13 cellular contexts compared by ENCODE assay signal in the genomic region with DNA sequence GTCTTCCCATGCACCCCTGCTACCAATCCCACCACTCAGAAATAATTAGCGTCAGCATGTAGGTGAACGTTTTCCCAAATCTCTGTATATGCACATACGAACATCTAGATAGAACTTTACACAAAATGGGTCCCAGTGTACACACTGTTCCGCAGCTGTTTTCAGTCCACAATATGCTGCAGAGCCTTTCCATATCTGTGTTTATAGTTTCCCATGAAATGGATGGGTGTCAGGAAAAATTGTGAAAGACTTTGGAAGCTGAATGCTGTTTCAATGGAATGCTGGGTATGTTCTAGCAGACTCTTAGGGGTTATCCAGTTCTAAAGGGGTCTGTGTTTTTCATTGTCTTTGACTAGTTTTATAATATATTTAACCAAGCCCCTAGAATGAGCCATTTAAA. TPM values are rescaled to one million over a fixed set of nuclear protein-coding genes. Genes with fewer than 3 reads are reported as not detected.
A peak's percentile ranks its signal among the peaks of the same experiment; 100 is the strongest.
DNase-seq lines count a peak whose midpoint lies in the region; ATAC-seq and TF ChIP-seq lines count a peak whose summit lies in the region.
"Had no signal": no experiment of that assay in that cellular context is flagged by ENCODE, and none has a peak within 500 bp of the region (broad histone marks: within the 10 kb centered on the region; RNA-seq: fewer than 3 reads in every experiment).

No MANE protein-coding gene starts in this region.

- peaks cover 5% of the 10 kb centered on the region; the same call in 1 of the 2 replicates for H3K36me3 ChIP-seq in IMR-90 (ENCODE audit: control insufficient read depth, insufficient read depth, low read length)
- no peaks in the 10 kb centered on the region for H3K36me3 ChIP-seq in fibroblast of lung (ENCODE audit: control insufficient read depth, insufficient read depth, low read length)
- H3K36me3 ChIP-seq in lower lobe of right lung: no peaks in the 10 kb centered on the region
- no peaks in the 10 kb centered on the region for H3K36me3 ChIP-seq in thoracic aorta

- peak overlapping the region; percentile 47; the same call in 1 of the 3 replicates for H2BK15ac ChIP-seq in IMR-90 (ENCODE audit: low read depth, low read length)

- no peak for TF ChIP-seq RAD21 in IMR-90 (IDR thresholded peaks at IDR 0.05; ENCODE audit: low read length)

- WGBS in IMR-90 (ENCODE audit: extremely low coverage in 2 of 2, insufficient read length in 1 of 2), 2 experiments: 0% methylated on average over 1 of the region's 4 CpGs; no CpG with 5 or more reads in 1 of the 2 experiments

- H3K27ac ChIP-seq in IMR-90 (ENCODE audit: insufficient read depth, low read length) (peak overlapping the region; percentile 94), fibroblast of lung (ENCODE audit: insufficient read depth, low read length) (peak overlapping the region; percentile 70), lower lobe of right lung (peak overlapping the region; percentile 70), thoracic aorta (peak overlapping the region; percentile 81 to 86)

- peaks cover 45% of the 10 kb centered on the region for H3K9me1 ChIP-seq in IMR-90 (ENCODE audit: insufficient read depth, low read length)

- peak overlapping the region; percentile 59 for H4K91ac ChIP-seq in IMR-90 (ENCODE audit: insufficient read depth, low read depth, low read length)

- H2BK5ac ChIP-seq in IMR-90 (ENCODE audit: low read depth, low read length, poor library complexity, severe bottlenecking): peak overlapping the region; percentile 85

- no peak overlapping the region for H2AK9ac ChIP-seq in IMR-90 (replicated peaks; ENCODE audit: low read depth, low read length, poor library complexity)

- peaks cover 69% of the 10 kb centered on the region for H3K79me2 ChIP-seq in fibroblast of lung (ENCODE audit: control insufficient read depth, insufficient read depth, low read length)

- peak overlapping the region; percentile 88 for H3K4ac ChIP-seq in IMR-90 (ENCODE audit: low read depth, low read length)

- ATAC-seq in IMR-90 (ENCODE audit: low read depth) (peak; percentile 50), lower lobe of right lung (no peak), thoracic aorta (ENCODE audit: insufficient number of reproducible peaks, low FRiP score, low read depth) (no peak), GM18520 (IDR thresholded peaks at IDR 0.05; ENCODE audit: unreplicated experiment) (no peak)
- ATAC-seq: T-cell had no signal

- H3K9ac ChIP-seq in IMR-90 (ENCODE audit: low read depth, low read length) (peak overlapping the region; percentile 73), fibroblast of lung (ENCODE audit: insufficient read depth, low read length) (peak overlapping the region; percentile 36)

- peak overlapping the region; percentile 81 for H2BK20ac ChIP-seq in IMR-90 (ENCODE audit: low read depth, low read length)

- H4K8ac ChIP-seq in IMR-90 (ENCODE audit: low read depth in 2 of 2, low read length in 2 of 2): peak overlapping the region in 1 of 2 experiments; percentile 89; a peak in 3 of 4 replicates

- H4K5ac ChIP-seq in IMR-90 (ENCODE audit: low read depth, low read length): peak overlapping the region; percentile 65; the same call in 1 of the 2 replicates

- H4K20me1 ChIP-seq in IMR-90 (ENCODE audit: insufficient read depth, low read length) (peaks cover 64% of the 10 kb centered on the region), fibroblast of lung (ENCODE audit: control insufficient read depth, extremely low read depth, insufficient read depth, low read length) (no peaks in the 10 kb centered on the region)

- dilution Hi-C loops in IMR-90 (cut with HindIII; ENCODE audit: low sequenced_read_pairs, unreplicated experiment): no loop called here

- H2AK5ac ChIP-seq in IMR-90 (ENCODE audit: low read depth, low read length): peak overlapping the region; percentile 70

- H3K4me1 ChIP-seq in IMR-90 (ENCODE audit: control insufficient read depth, insufficient read depth, low read length): peaks cover 49% of the 10 kb centered on the region
- peaks cover 35% of the 10 kb centered on the region for H3K4me1 ChIP-seq in fibroblast of lung (ENCODE audit: control insufficient read depth, extremely low read depth, insufficient read depth, low read length)
- H3K4me1 ChIP-seq in lower lobe of right lung: peaks cover 88% of the 10 kb centered on the region
- peaks cover 65 to 94% of the 10 kb centered on the region in 2 donors for H3K4me1 ChIP-seq in thoracic aorta (ENCODE audit: control insufficient read depth in 1 of 2, low read depth in 2 of 2)

- POLR2A ChIA-PET in IMR-90 (lab: Charles Lee; ENCODE audit: unreplicated experiment): no interaction called here
- POLR2A ChIA-PET in GM10248 (lab: Yijun Ruan, JAX): no interaction called here

- H3K4me2 ChIP-seq in IMR-90 (ENCODE audit: low read depth, low read length) (peak overlapping the region; percentile 87), fibroblast of lung (ENCODE audit: extremely low read depth, insufficient read depth, low read length) (peak overlapping the region; percentile 89)

- TF ChIP-seq CTCF in IMR-90 (conservative IDR thresholded peaks at IDR 0.05; ENCODE audit: low read depth, low read length) (no peak), fibroblast of lung (conservative IDR thresholded peaks at IDR 0.05 in 1 of 2, IDR thresholded peaks at IDR 0.05 in 1 of 2; ENCODE audit: low read depth in 1 of 2, low read length in 2 of 2) (no peak), lower lobe of right lung (IDR thresholded peaks at IDR 0.05) (no peak), thoracic aorta (IDR thresholded peaks at IDR 0.05) (no peak), GM10248 (IDR thresholded peaks at IDR 0.05; ENCODE audit: control extremely low read depth, extremely low read depth, low read depth, missing control alignments) (no peak)

- DNase-seq in IMR-90: peak; percentile 82
- peak in 1 of 2 donors; percentile 92 for DNase-seq in fibroblast of lung (ENCODE audit: low read depth in 2 of 2)
- no peak for DNase-seq in lower lobe of right lung
- DNase-seq in thoracic aorta (ENCODE audit: low spot score): no peak
- DNase-seq in NCI-H524 (lab: John Stamatoyannopoulos, UW): no peak
- DNase-seq in activated CD4-positive, alpha-beta T cell treated with anti-CD3 and anti-CD28 coated beads, Interleukin-2, amount 50 U/mL, for 48 hours: no peak
- DNase-seq in GM10248 (ENCODE audit: extremely low spot score): no peak
- DNase-seq: activated CD4-positive, CD25-positive, alpha-beta regulatory T cell; activated CD8-positive, alpha-beta memory T cell treated with anti-CD3 and anti-CD28 coated beads, Interleukin-2, amount 50 U/mL, for 4 hours; effector CD4-positive, alpha-beta T cell; nucleus accumbens; T-cell had no signal

- no TSS peak for BruUV-seq in IMR-90 (replicated peaks; lab: Mats Ljungman, UMichigan)

- H3K27me3 ChIP-seq in IMR-90 (ENCODE audit: control insufficient read depth, insufficient read depth, low read length) (no peaks in the 10 kb centered on the region), fibroblast of lung (ENCODE audit: control insufficient read depth, insufficient read depth, low read length) (no peaks in the 10 kb centered on the region), lower lobe of right lung (ENCODE audit: low read depth) (no peaks in the 10 kb centered on the region), thoracic aorta (replicated peaks; ENCODE audit: insufficient read depth) (no peaks in the 10 kb centered on the region)

- peak overlapping the region; percentile 93 for H3K14ac ChIP-seq in IMR-90 (replicated peaks; ENCODE audit: low read depth, low read length)

- peak overlapping the region; percentile 98; the same call in 1 of the 2 replicates for H3K23ac ChIP-seq in IMR-90 (ENCODE audit: low read depth, low read length)

- CTCF ChIA-PET in IMR-90 (lab: Yijun Ruan, JAX) (interaction anchor here (1.6 kb wide), 1 partner anchor 15 kb away, joined by 4 read pairs; no protein-coding TSS in a partner anchor), GM10248 (lab: Yijun Ruan, JAX) (interaction anchor here (0.7 to 1.4 kb wide), 3 partner anchors 9 to 47 kb away, joined by 3 read pairs; no protein-coding TSS in a partner anchor)

- intact Hi-C loops in IMR-90 (cut with micrococcal nuclease) (loop anchor here (2.0 kb wide), 1 partner anchor 14 kb away; no protein-coding TSS in a partner anchor), lower lobe of right lung (cut with DNase I) (no loop called here)

- peak overlapping the region; percentile 92 for H3K18ac ChIP-seq in IMR-90 (ENCODE audit: low read depth, low read length)

- H3K79me1 ChIP-seq in IMR-90 (ENCODE audit: low read depth in 1 of 2, low read length in 2 of 2): peaks cover 49 to 88% of the 10 kb centered on the region in 2 experiments

- H2BK120ac ChIP-seq in IMR-90 (ENCODE audit: low read depth, low read length): peak overlapping the region; percentile 85

- H3K56ac ChIP-seq in IMR-90 (ENCODE audit: extremely low read depth, insufficient read depth, low read length): peak overlapping the region; percentile 92

- H2AFZ ChIP-seq in IMR-90 (replicated peaks; ENCODE audit: low read length, poor library complexity) (peak overlapping the region; percentile 33), fibroblast of lung (ENCODE audit: low read length) (no peak overlapping the region)

- in situ Hi-C loops in IMR-90 (cut with MboI; ENCODE audit: low sequenced_read_pairs): no loop called here

- no peak overlapping the region for H3K4me3 ChIP-seq in IMR-90 (ENCODE audit: insufficient read depth, low read depth, low read length)
- no peak overlapping the region for H3K4me3 ChIP-seq in fibroblast of lung (replicated peaks in 1 of 4; ENCODE audit: control extremely low read depth in 1 of 4, insufficient read depth in 1 of 4, low read depth in 3 of 4, low read length in 4 of 4)
- H3K4me3 ChIP-seq in lower lobe of right lung: no peak overlapping the region
- peak overlapping the region; percentile 57 for H3K4me3 ChIP-seq in thoracic aorta

- no peaks in the 10 kb centered on the region for H3K9me3 ChIP-seq in IMR-90 (ENCODE audit: control insufficient read depth, insufficient read depth, low read length)
- no peaks in the 10 kb centered on the region for H3K9me3 ChIP-seq in fibroblast of lung (ENCODE audit: control insufficient read depth, insufficient read depth, low read depth, low read length)
- no peaks in the 10 kb centered on the region for H3K9me3 ChIP-seq in lower lobe of right lung
- H3K9me3 ChIP-seq in thoracic aorta: no peaks in the 10 kb centered on the region

- no peak for TF ChIP-seq POLR2A in IMR-90 (IDR thresholded peaks at IDR 0.05; ENCODE audit: low read depth, low read length)

RNA-seq across cellular contexts. Expression of gene GRK5, which starts 13.8 kb away (rescaled TPM):
- 11.9 and 12.9 TPM in 2 replicates for total RNA-seq in IMR-90 (2012; rRNA removed)
- polyA plus RNA-seq in IMR-90 (2012; rRNA removed): 13.7 and 16.3 TPM in 2 replicates
- polyA plus RNA-seq in IMR-90 (2012; cell fraction: cytosol; rRNA removed): 14.9 and 16.1 TPM in 2 replicates
- polyA plus RNA-seq in IMR-90 (2012; cell fraction: nucleus; rRNA removed; ENCODE audit: low replicate concordance): 13.4 and 27.1 TPM in 2 replicates
- 19.0 and 24.1 TPM in 2 replicates for total RNA-seq in fibroblast of lung
- polyA plus RNA-seq in fibroblast of lung: 26.9 and 90.3 TPM in 2 replicates
- polyA plus RNA-seq in fibroblast of lung (2012): 30.0 and 94.7 TPM in 2 replicates
- polyA minus RNA-seq in fibroblast of lung (ENCODE audit: low replicate concordance): 28.8 and 64.8 TPM in 2 replicates
- total RNA-seq in lower lobe of right lung: 68.7 TPM
- total RNA-seq in thoracic aorta: 10 to 100 TPM; 85.3 to 90.2 TPM

RNA-seq across cellular contexts. Expression of gene PRDX3, which starts 42.6 kb away (rescaled TPM):
- total RNA-seq in IMR-90 (2012; rRNA removed): 169 and 195 TPM in 2 replicates
- 173 and 187 TPM in 2 replicates for polyA plus RNA-seq in IMR-90 (2012; rRNA removed)
- polyA plus RNA-seq in IMR-90 (2012; cell fraction: cytosol; rRNA removed): 60.3 and 63.2 TPM in 2 replicates
- 17.7 and 85.4 TPM in 2 replicates for polyA plus RNA-seq in IMR-90 (2012; cell fraction: nucleus; rRNA removed; ENCODE audit: low replicate concordance)
- 144 and 287 TPM in 2 replicates for total RNA-seq in fibroblast of lung
- 303 and 333 TPM in 2 replicates for polyA plus RNA-seq in fibroblast of lung
- 166 and 194 TPM in 2 replicates for polyA plus RNA-seq in fibroblast of lung (2012)
- 141 and 268 TPM in 2 replicates for polyA minus RNA-seq in fibroblast of lung (ENCODE audit: low replicate concordance)
- 82.0 TPM for total RNA-seq in lower lobe of right lung
- 10 to 100 TPM; 64.4 to 77.6 TPM for total RNA-seq in thoracic aorta

RNA-seq across cellular contexts. Expression of gene SFXN4, which starts 55.7 kb away (rescaled TPM):
- total RNA-seq in IMR-90 (2012; rRNA removed) (10.6 and 12.0 TPM in 2 replicates), fibroblast of lung (17.7 TPM in 2 replicates), lower lobe of right lung (14.6 TPM), thoracic aorta (10 to 100 TPM in 1 of 2 donors, 1 to 10 TPM in 1; 9.5 to 16.1 TPM)
- polyA plus RNA-seq in IMR-90 (2012; rRNA removed) (10.6 and 12.5 TPM in 2 replicates), fibroblast of lung (10.3 and 18.1 TPM in 2 replicates)
- 5.4 and 6.0 TPM in 2 replicates for polyA plus RNA-seq in IMR-90 (2012; cell fraction: cytosol; rRNA removed)
- 6.3 and 26.3 TPM in 2 replicates for polyA plus RNA-seq in IMR-90 (2012; cell fraction: nucleus; rRNA removed; ENCODE audit: low replicate concordance)
- 8.6 and 15.0 TPM in 2 replicates for polyA plus RNA-seq in fibroblast of lung (2012)
- 1.8 and 4.2 TPM in 2 replicates for polyA minus RNA-seq in fibroblast of lung (ENCODE audit: low replicate concordance)
